ENCODE assay signal across 16 cellular contexts in genomic region chr15:47822066-47822465, GRCh38.
"Had no signal": no experiment of that assay in that cellular context is flagged by ENCODE, and none has a peak within 500 bp of the region (broad histone marks: within the 10 kb centered on the region; RNA-seq: fewer than 3 reads in every experiment).

No MANE protein-coding gene starts in this region.

- H3K9me3 Mint-ChIP-seq: activated B cell treated with CpG ODN at 0.5 μM for 24 hours; activated CD4-positive, alpha-beta T cell treated with anti-CD3 and anti-CD28 coated beads, Interleukin-2, amount 10 ng/mL, durations not matched to agents 24 days and 14 days; activated naive CD4-positive, alpha-beta T cell treated with anti-CD3 and anti-CD28 coated beads, Interleukin-2, amount 10 ng/mL, durations not matched to agents 7 days and 5 days; dendritic cell treated with granulocyte-macrophage colony-stimulating factor and Interleukin-4, amounts not matched to agents 40 ng/mL and 50 ng/mL, for 4 days; endodermal cell; stimulated activated naive CD8-positive, alpha-beta T cell treated with anti-CD3 and anti-CD28 coated beads, Interleukin-15, Interleukin-2, amounts not matched to agents 100 ng/mL and 50 ng/mL, for 24 hours; T-helper 1 cell treated with Interleukin-12 subunit alpha and Interleukin-12 subunit beta and Interleukin-4 antibody, amounts not matched to agents 30 μg/mL and 1 μg/mL, for 36 hours had no signal

- DNase-seq: activated B cell treated with CpG ODN at 0.5 μM for 24 hours; activated CD4-positive, alpha-beta T cell treated with anti-CD3 and anti-CD28 coated beads, Interleukin-2, amount 10 ng/mL, durations not matched to agents 24 days and 14 days; activated naive CD4-positive, alpha-beta T cell treated with anti-CD3 and anti-CD28 coated beads, Interleukin-2, amount 10 ng/mL, durations not matched to agents 7 days and 5 days; activated T-cell treated with anti-CD3 and anti-CD28 coated beads for 4 hours; endodermal cell; erythroblast; left ventricle myocardium superior; naive thymus-derived CD4-positive, alpha-beta T cell; psoas muscle; sigmoid colon; stimulated activated CD4-positive, alpha-beta T cell treated with anti-CD3 and anti-CD28 coated beads, Interleukin-2, amount 100 ng/mL, for 48 hours; testis had no signal

- H3K36me3 ChIP-seq: sigmoid colon had no signal

- H3K27ac ChIP-seq: psoas muscle, sigmoid colon, testis had no signal

- H3K4me3 Mint-ChIP-seq: activated B cell treated with CpG ODN at 0.5 μM for 24 hours; activated CD4-positive, alpha-beta T cell treated with anti-CD3 and anti-CD28 coated beads, Interleukin-2, amount 10 ng/mL, durations not matched to agents 24 days and 14 days; activated naive CD4-positive, alpha-beta T cell treated with anti-CD3 and anti-CD28 coated beads, Interleukin-2, amount 10 ng/mL, durations not matched to agents 7 days and 5 days; activated T-helper 17 cell treated with anti-CD3 and anti-CD28 coated beads, Interleukin-2, amount 50 U/mL, for 72 hours; dendritic cell treated with granulocyte-macrophage colony-stimulating factor and Interleukin-4, amounts not matched to agents 40 ng/mL and 50 ng/mL, for 4 days; endodermal cell; naive thymus-derived CD4-positive, alpha-beta T cell; stimulated activated naive CD8-positive, alpha-beta T cell treated with anti-CD3 and anti-CD28 coated beads, Interleukin-15, Interleukin-2, amounts not matched to agents 100 ng/mL and 50 ng/mL, for 24 hours; T-helper 1 cell treated with Interleukin-12 subunit alpha and Interleukin-12 subunit beta and Interleukin-4 antibody, amounts not matched to agents 30 μg/mL and 1 μg/mL, for 36 hours had no signal

- H3K27me3 Mint-ChIP-seq: activated B cell treated with CpG ODN at 0.5 μM for 24 hours; activated naive CD4-positive, alpha-beta T cell treated with anti-CD3 and anti-CD28 coated beads, Interleukin-2, amount 10 ng/mL, durations not matched to agents 7 days and 5 days had no signal

- H3K27ac Mint-ChIP-seq: activated B cell treated with CpG ODN at 0.5 μM for 24 hours; activated CD4-positive, alpha-beta T cell treated with anti-CD3 and anti-CD28 coated beads, Interleukin-2, amount 10 ng/mL, durations not matched to agents 24 days and 14 days; activated naive CD4-positive, alpha-beta T cell treated with anti-CD3 and anti-CD28 coated beads, Interleukin-2, amount 10 ng/mL, durations not matched to agents 7 days and 5 days; activated T-helper 17 cell treated with anti-CD3 and anti-CD28 coated beads, Interleukin-2, amount 50 U/mL, for 72 hours; dendritic cell treated with granulocyte-macrophage colony-stimulating factor and Interleukin-4, amounts not matched to agents 40 ng/mL and 50 ng/mL, for 4 days; endodermal cell; naive thymus-derived CD4-positive, alpha-beta T cell; stimulated activated naive CD8-positive, alpha-beta T cell treated with anti-CD3 and anti-CD28 coated beads, Interleukin-15, Interleukin-2, amounts not matched to agents 100 ng/mL and 50 ng/mL, for 24 hours; T-helper 1 cell treated with Interleukin-12 subunit alpha and Interleukin-12 subunit beta and Interleukin-4 antibody, amounts not matched to agents 30 μg/mL and 1 μg/mL, for 36 hours had no signal

- H3K9me3 ChIP-seq: psoas muscle, sigmoid colon, testis had no signal

- H3K27me3 ChIP-seq: sigmoid colon, testis had no signal

- H3K4me3 ChIP-seq: psoas muscle, sigmoid colon, testis had no signal

- H3K4me1 ChIP-seq: testis had no signal

- ATAC-seq: activated T-helper 17 cell treated with anti-CD3 and anti-CD28 coated beads, Interleukin-2, amount 50 U/mL, for 72 hours; left ventricle myocardium superior; naive thymus-derived CD4-positive, alpha-beta T cell; psoas muscle had no signal

- H3K36me3 Mint-ChIP-seq: activated naive CD4-positive, alpha-beta T cell treated with anti-CD3 and anti-CD28 coated beads, Interleukin-2, amount 10 ng/mL, durations not matched to agents 7 days and 5 days; naive thymus-derived CD4-positive, alpha-beta T cell had no signal

- H3K4me1 Mint-ChIP-seq: activated CD4-positive, alpha-beta T cell treated with anti-CD3 and anti-CD28 coated beads, Interleukin-2, amount 10 ng/mL, durations not matched to agents 24 days and 14 days; activated naive CD4-positive, alpha-beta T cell treated with anti-CD3 and anti-CD28 coated beads, Interleukin-2, amount 10 ng/mL, durations not matched to agents 7 days and 5 days; activated T-helper 17 cell treated with anti-CD3 and anti-CD28 coated beads, Interleukin-2, amount 50 U/mL, for 72 hours; naive thymus-derived CD4-positive, alpha-beta T cell had no signal
